In the genomic region with DNA sequence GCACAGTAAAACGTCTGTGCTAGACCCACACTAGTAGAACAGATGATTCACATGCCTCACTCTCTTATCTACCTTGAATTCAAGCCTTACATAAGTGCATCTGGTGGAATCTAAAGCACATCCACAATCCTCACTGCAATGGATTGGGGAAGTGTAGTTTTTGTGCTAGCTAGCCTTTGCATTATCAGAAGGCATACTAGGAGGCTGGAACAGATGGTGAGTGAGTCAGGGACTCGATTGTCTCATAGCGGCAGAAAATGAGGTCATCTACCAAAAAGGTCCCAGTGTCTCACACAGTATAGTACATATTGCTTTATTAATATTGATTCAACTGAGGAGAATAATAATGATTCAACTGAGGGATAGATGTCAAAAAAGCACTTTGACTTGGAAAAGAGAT, we compare ENCODE assay signal across 11 cellular contexts. TPM values are rescaled to one million over a fixed set of nuclear protein-coding genes. Genes with fewer than 3 reads are reported as not detected.
A peak's percentile ranks its signal among the peaks of the same experiment; 100 is the strongest.
DNase-seq lines count a peak whose midpoint lies in the region; ATAC-seq and TF ChIP-seq lines count a peak whose summit lies in the region.
"Had no signal": no experiment of that assay in that cellular context is flagged by ENCODE, and none has a peak within 500 bp of the region (broad histone marks: within the 10 kb centered on the region; RNA-seq: fewer than 3 reads in every experiment).

No MANE protein-coding gene starts in this region.

- peak overlapping the region; percentile 57 to 90 (median 62) for H3K27ac Mint-ChIP-seq in brain
- H3K27ac Mint-ChIP-seq in naive thymus-derived CD8-positive, alpha-beta T cell: no peak overlapping the region
- H3K27ac Mint-ChIP-seq: activated B cell treated with CpG ODN at 0.5 μM for 24 hours had no signal

- H3K4me3 Mint-ChIP-seq in brain: peak overlapping the region; percentile 18 to 64 (median 36)
- no peak overlapping the region for H3K4me3 Mint-ChIP-seq in naive thymus-derived CD8-positive, alpha-beta T cell
- H3K4me3 Mint-ChIP-seq: activated B cell treated with CpG ODN at 0.5 μM for 24 hours had no signal

- no peaks in the 10 kb centered on the region for H3K27me3 Mint-ChIP-seq in brain
- H3K27me3 Mint-ChIP-seq in naive thymus-derived CD8-positive, alpha-beta T cell: no peaks in the 10 kb centered on the region
- H3K27me3 Mint-ChIP-seq: activated B cell treated with CpG ODN at 0.5 μM for 24 hours had no signal

- peak; percentile 67 for ATAC-seq in Right ventricle myocardium superior (ENCODE audit: poor library complexity)
- no peak for ATAC-seq in naive thymus-derived CD8-positive, alpha-beta T cell

- intact Hi-C loops in Right ventricle myocardium superior (cut with DNase I) (no loop called here), left ventricle myocardium inferior (cut with micrococcal nuclease) (no loop called here)

- no peak overlapping the region for H3K27ac ChIP-seq in left ventricle myocardium inferior (replicated peaks)
- H3K27ac ChIP-seq: BLaER1 treated with 17β-estradiol and CSF1 and Interleukin-3, amounts not matched to agents 10 nM and 100 nM; ovary had no signal

- DNase-seq in Right ventricle myocardium superior (no peak), left ventricle myocardium inferior (no peak), inferior parietal cortex (ENCODE audit: extremely low spot score) (peak; percentile 61), OCI-M2 (lab: John Stamatoyannopoulos, UW; ENCODE audit: unreplicated experiment) (no peak), NCI-H1092 (lab: John Stamatoyannopoulos, UW) (no peak), NCI-H1436 (lab: John Stamatoyannopoulos, UW) (no peak)
- no peak for DNase-seq in naive thymus-derived CD8-positive, alpha-beta T cell
- DNase-seq: activated B cell treated with CpG ODN at 0.5 μM for 24 hours, ovary had no signal

- no peak overlapping the region for H3K4me3 ChIP-seq in left ventricle myocardium inferior
- H3K4me3 ChIP-seq: BLaER1 treated with 17β-estradiol and CSF1 and Interleukin-3, amounts not matched to agents 10 nM and 100 nM; ovary had no signal

- no peaks in the 10 kb centered on the region for H3K27me3 ChIP-seq in left ventricle myocardium inferior (ENCODE audit: low read depth)
- H3K27me3 ChIP-seq: BLaER1 treated with 17β-estradiol and CSF1 and Interleukin-3, amounts not matched to agents 10 nM and 100 nM; ovary had no signal

- H3K36me3 ChIP-seq in left ventricle myocardium inferior: peaks cover 34% of the 10 kb centered on the region
- H3K36me3 ChIP-seq: ovary had no signal

- H3K9me3 Mint-ChIP-seq in brain: peaks cover 0 to 10% (median 5%) of the 10 kb centered on the region in 5 experiments
- peaks cover 0 to 17% (median 0%) of the 10 kb centered on the region in 9 donors for H3K9me3 Mint-ChIP-seq in naive thymus-derived CD8-positive, alpha-beta T cell
- H3K9me3 Mint-ChIP-seq: activated B cell treated with CpG ODN at 0.5 μM for 24 hours had no signal

- TF ChIP-seq CTCF in left ventricle myocardium inferior (IDR thresholded peaks at IDR 0.05; ENCODE audit: borderline replicate concordance) (no peak), brain (conservative IDR thresholded peaks at IDR 0.05) (no peak)

- POLR2A ChIA-PET in naive thymus-derived CD8-positive, alpha-beta T cell (lab: Charles Lee): no interaction called here

- no peaks in the 10 kb centered on the region for H3K9me3 ChIP-seq in left ventricle myocardium inferior (replicated peaks)
- H3K9me3 ChIP-seq: ovary had no signal

- H3K36me3 Mint-ChIP-seq in brain: peaks cover 73% of the 10 kb centered on the region
- peaks cover 24 to 49% (median 45%) of the 10 kb centered on the region in 3 donors for H3K36me3 Mint-ChIP-seq in naive thymus-derived CD8-positive, alpha-beta T cell

- peaks cover 64% of the 10 kb centered on the region for H3K4me1 ChIP-seq in left ventricle myocardium inferior

- peaks cover 83% of the 10 kb centered on the region for H3K4me1 Mint-ChIP-seq in brain
- peaks cover 27 to 67% (median 62%) of the 10 kb centered on the region in 4 donors for H3K4me1 Mint-ChIP-seq in naive thymus-derived CD8-positive, alpha-beta T cell

RNA-seq across cellular contexts. Expression of a gene that starts 9.3 kb away (rescaled TPM):
- 18.3 TPM for total RNA-seq in Right ventricle myocardium superior
- 18.8 TPM for total RNA-seq in left ventricle myocardium inferior
- polyA plus RNA-seq in brain (ENCODE audit: insufficient read depth, low read depth, low replicate concordance): 7.5 TPM
- 10 to 100 TPM; 16.8 to 18.3 TPM for total RNA-seq in naive thymus-derived CD8-positive, alpha-beta T cell
- 1 to 10 TPM; 4.1 to 6.2 (median 5.1) TPM for polyA plus RNA-seq in naive thymus-derived CD8-positive, alpha-beta T cell

Comparison
In these comparisons a context has a peak if more than half of its experiments do, and no peak if none do; other contexts are left out.
1. H3K27ac Mint-ChIP-seq: peak in brain (5 of 5); none in naive thymus-derived CD8-positive, alpha-beta T cell (0 of 10).
2. H3K4me3 Mint-ChIP-seq: peak in brain (5 of 5); none in naive thymus-derived CD8-positive, alpha-beta T cell (0 of 10).